1 cellular context compared by ENCODE assay signal in the genomic region with DNA sequence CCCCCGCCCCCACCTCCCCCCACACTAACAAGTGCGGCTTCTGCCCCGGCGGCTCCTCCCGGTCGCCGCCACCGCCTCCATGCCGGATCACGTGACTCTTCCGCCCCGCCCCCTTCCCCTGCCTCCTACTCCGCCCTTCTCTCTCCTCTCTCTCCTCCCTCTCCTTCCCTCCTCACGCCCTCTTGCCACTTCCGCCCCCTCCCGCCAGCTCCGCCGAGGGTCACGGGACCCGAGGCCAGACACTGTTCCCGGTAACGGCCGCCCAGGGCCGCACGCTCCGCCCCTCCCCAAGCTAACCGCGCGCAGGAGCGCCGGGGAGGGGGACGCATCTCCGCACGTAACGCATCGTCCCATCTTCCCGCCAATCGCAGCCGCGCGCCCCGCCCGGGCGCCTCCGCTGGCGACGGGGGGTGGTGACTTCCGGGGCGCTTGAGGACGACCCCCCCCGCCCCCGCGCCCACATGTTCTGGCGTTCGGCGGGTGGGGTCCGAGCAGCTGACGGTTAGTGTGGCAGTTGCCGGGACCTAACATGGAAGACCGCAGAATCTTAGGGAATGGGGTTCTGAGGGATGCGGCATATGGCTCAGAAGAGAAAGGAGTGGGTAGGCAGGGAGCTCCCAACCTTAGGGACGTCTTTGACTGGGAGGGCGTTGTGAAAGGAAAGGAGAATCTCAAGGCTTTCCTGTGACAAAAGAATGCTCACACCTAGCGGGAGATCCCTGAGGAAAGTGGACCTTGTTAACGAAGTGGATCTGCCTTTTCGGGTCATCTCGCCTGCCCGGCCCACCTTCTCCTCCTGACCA.
A peak's percentile ranks its signal among the peaks of the same experiment; 100 is the strongest.
TF ChIP-seq lines count a peak whose summit lies in the region.

A gene with protein sequence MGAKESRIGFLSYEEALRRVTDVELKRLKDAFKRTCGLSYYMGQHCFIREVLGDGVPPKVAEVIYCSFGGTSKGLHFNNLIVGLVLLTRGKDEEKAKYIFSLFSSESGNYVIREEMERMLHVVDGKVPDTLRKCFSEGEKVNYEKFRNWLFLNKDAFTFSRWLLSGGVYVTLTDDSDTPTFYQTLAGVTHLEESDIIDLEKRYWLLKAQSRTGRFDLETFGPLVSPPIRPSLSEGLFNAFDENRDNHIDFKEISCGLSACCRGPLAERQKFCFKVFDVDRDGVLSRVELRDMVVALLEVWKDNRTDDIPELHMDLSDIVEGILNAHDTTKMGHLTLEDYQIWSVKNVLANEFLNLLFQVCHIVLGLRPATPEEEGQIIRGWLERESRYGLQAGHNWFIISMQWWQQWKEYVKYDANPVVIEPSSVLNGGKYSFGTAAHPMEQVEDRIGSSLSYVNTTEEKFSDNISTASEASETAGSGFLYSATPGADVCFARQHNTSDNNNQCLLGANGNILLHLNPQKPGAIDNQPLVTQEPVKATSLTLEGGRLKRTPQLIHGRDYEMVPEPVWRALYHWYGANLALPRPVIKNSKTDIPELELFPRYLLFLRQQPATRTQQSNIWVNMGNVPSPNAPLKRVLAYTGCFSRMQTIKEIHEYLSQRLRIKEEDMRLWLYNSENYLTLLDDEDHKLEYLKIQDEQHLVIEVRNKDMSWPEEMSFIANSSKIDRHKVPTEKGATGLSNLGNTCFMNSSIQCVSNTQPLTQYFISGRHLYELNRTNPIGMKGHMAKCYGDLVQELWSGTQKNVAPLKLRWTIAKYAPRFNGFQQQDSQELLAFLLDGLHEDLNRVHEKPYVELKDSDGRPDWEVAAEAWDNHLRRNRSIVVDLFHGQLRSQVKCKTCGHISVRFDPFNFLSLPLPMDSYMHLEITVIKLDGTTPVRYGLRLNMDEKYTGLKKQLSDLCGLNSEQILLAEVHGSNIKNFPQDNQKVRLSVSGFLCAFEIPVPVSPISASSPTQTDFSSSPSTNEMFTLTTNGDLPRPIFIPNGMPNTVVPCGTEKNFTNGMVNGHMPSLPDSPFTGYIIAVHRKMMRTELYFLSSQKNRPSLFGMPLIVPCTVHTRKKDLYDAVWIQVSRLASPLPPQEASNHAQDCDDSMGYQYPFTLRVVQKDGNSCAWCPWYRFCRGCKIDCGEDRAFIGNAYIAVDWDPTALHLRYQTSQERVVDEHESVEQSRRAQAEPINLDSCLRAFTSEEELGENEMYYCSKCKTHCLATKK (N-terminal part only) (minus strand): TSS at position 92 of the 803 bp plus-strand sequence. CDS start 194 bp downstream, outside the sequence.

TF ChIP-seq in K562, 482 proteins besides CTCF, POLR2A, EP300 and RAD21 (continued from another document and continues in another):
- TF ChIP-seq ZNF239 (CRISPR knock-in tag; IDR thresholded peaks at IDR 0.05) (no peak), ZNF184 (CRISPR knock-in tag; IDR thresholded peaks at IDR 0.05) (no peak), C11orf30 (IDR thresholded peaks at IDR 0.05; ENCODE audit: low read depth) (peak; percentile 29), ELF2 (CRISPR knock-in tag; IDR thresholded peaks at IDR 0.05) (peak; percentile 78), ZNF740 (CRISPR knock-in tag; IDR thresholded peaks at IDR 0.05) (peak; percentile 94), ZNF740 (tag; IDR thresholded peaks at IDR 0.05) (peak in 1 of 2 experiments; percentile 96; a peak in 2 of 4 replicates), NONO (IDR thresholded peaks at IDR 0.05; ENCODE audit: low read depth in 2 of 2, low read length in 1 of 2) (peak in 1 of 2 experiments; percentile 71; a peak in 2 of 4 replicates), ZNF77 (CRISPR knock-in tag; IDR thresholded peaks at IDR 0.05) (no peak), CBX1 (IDR thresholded peaks at IDR 0.05; ENCODE audit: low read depth) (no peak; the same call in 1 of the 2 replicates), HNRNPUL1 (IDR thresholded peaks at IDR 0.05; ENCODE audit: low read length) (no peak), CBX3 (IDR thresholded peaks at IDR 0.05; ENCODE audit: borderline replicate concordance in 1 of 2, low read length in 2 of 2) (no peak), RERE (CRISPR knock-in tag; IDR thresholded peaks at IDR 0.05; ENCODE audit: borderline replicate concordance) (0 out of 2 replicates have a peak, but pooled peaks have one; percentile 57), ZNF174 (CRISPR knock-in tag; IDR thresholded peaks at IDR 0.05) (no peak), ZNF212 (CRISPR knock-in tag; IDR thresholded peaks at IDR 0.05) (no peak), E2F3 (CRISPR knock-in tag; IDR thresholded peaks at IDR 0.05) (peak; percentile 90), GTF2E2 (tag; IDR thresholded peaks at IDR 0.05) (peak; percentile 84; the same call in 1 of the 2 replicates), CBFB (CRISPR knock-in tag; IDR thresholded peaks at IDR 0.05) (peak; percentile 85), ZBTB2 (IDR thresholded peaks at IDR 0.05) (peak; percentile 97), DIDO1 (tag; IDR thresholded peaks at IDR 0.05; ENCODE audit: low read depth) (no peak), CBFA2T3 (IDR thresholded peaks at IDR 0.05) (peak; percentile 50; the same call in 1 of the 2 replicates), VEZF1 (CRISPR knock-in tag; IDR thresholded peaks at IDR 0.05) (peak; percentile 100), RBBP5 (IDR thresholded peaks at IDR 0.05; ENCODE audit: borderline replicate concordance, insufficient read depth, low read length, poor library complexity, severe bottlenecking) (peak; percentile 8), ZNF316 (IDR thresholded peaks at IDR 0.05) (no peak), ATF7 (IDR thresholded peaks at IDR 0.05) (peak; percentile 92), ZNF584 (CRISPR knock-in tag; IDR thresholded peaks at IDR 0.05; ENCODE audit: low read depth) (no peak), ZNF143 (CRISPR knock-in tag; IDR thresholded peaks at IDR 0.05) (no peak), L3MBTL2 (IDR thresholded peaks at IDR 0.05) (peak; percentile 90)
- TF ChIP-seq, protein P1, sequence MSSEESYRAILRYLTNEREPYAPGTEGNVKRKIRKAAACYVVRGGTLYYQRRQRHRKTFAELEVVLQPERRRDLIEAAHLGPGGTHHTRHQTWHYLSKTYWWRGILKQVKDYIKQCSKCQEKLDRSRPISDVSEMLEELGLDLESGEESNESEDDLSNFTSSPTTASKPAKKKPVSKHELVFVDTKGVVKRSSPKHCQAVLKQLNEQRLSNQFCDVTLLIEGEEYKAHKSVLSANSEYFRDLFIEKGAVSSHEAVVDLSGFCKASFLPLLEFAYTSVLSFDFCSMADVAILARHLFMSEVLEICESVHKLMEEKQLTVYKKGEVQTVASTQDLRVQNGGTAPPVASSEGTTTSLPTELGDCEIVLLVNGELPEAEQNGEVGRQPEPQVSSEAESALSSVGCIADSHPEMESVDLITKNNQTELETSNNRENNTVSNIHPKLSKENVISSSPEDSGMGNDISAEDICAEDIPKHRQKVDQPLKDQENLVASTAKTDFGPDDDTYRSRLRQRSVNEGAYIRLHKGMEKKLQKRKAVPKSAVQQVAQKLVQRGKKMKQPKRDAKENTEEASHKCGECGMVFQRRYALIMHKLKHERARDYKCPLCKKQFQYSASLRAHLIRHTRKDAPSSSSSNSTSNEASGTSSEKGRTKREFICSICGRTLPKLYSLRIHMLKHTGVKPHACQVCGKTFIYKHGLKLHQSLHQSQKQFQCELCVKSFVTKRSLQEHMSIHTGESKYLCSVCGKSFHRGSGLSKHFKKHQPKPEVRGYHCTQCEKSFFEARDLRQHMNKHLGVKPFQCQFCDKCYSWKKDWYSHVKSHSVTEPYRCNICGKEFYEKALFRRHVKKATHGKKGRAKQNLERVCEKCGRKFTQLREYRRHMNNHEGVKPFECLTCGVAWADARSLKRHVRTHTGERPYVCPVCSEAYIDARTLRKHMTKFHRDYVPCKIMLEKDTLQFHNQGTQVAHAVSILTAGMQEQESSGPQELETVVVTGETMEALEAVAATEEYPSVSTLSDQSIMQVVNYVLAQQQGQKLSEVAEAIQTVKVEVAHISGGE (CRISPR knock-in tag; IDR thresholded peaks at IDR 0.05): peak in 2 of 3 experiments; percentile 65 to 85; a peak in 3 of 6 replicates
- TF ChIP-seq, protein P2, sequence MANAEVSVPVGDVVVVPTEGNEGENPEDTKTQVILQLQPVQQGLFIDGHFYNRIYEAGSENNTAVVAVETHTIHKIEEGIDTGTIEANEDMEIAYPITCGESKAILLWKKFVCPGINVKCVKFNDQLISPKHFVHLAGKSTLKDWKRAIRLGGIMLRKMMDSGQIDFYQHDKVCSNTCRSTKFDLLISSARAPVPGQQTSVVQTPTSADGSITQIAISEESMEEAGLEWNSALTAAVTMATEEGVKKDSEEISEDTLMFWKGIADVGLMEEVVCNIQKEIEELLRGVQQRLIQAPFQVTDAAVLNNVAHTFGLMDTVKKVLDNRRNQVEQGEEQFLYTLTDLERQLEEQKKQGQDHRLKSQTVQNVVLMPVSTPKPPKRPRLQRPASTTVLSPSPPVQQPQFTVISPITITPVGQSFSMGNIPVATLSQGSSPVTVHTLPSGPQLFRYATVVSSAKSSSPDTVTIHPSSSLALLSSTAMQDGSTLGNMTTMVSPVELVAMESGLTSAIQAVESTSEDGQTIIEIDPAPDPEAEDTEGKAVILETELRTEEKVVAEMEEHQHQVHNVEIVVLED (CRISPR knock-in tag; IDR thresholded peaks at IDR 0.05): peak; percentile 96
